24 cellular contexts compared by ENCODE assay signal in the genomic region with DNA sequence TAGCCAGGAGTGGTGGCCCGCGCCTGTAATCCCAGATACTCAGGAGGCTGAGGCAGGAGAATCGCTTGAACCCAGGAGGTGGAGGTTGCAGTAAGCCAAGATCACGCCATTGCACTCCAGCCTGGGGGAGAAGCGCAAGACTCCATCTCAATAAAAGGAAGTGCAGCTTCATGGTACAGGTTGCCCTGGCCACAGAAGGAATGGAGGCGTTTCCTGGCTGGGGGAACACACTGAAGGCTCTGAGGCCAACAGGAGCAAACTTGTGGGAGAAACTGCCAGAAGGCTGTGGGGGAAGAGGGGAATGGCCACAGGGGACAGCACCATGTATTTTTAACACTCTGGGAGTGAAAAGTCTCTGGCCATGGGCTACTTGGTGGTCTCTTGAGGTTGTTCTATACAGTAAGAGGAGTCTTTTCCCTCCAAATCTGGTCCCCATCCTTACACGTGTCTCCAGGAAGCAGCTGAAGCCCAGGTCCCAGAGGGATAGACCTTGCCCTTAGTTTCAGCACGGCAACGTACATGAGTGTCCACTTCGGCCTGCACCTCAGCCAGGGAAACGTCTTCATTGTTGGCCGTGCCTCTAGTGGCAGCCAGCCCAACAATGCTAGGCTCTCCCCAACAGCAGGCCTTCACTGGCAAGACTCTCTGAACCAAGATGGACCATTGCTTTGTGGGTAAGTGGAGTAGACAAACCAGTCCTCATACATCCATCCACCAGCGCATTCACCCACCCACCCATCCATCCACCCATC. TPM values are rescaled to one million over a fixed set of nuclear protein-coding genes. Genes with fewer than 3 reads are reported as not detected.
"Had no signal": no experiment of that assay in that cellular context is flagged by ENCODE, and none has a peak within 500 bp of the region (broad histone marks: within the 10 kb centered on the region; RNA-seq: fewer than 3 reads in every experiment).

No MANE protein-coding gene starts in this region.

- H3K4me1 ChIP-seq: lower lobe of right lung, sigmoid colon, thyroid gland had no signal

- H3K9me3 ChIP-seq: lower lobe of right lung, sigmoid colon, thyroid gland had no signal

- H3K27me3 ChIP-seq: brain microvascular endothelial cell, dorsolateral prefrontal cortex, hepatocyte, sigmoid colon, thyroid gland had no signal

- FAIRE-seq: colon had no signal

- H2AFZ ChIP-seq: hepatocyte had no signal

- H3K27ac ChIP-seq: brain microvascular endothelial cell, dorsolateral prefrontal cortex, epithelial cell of prostate, hepatocyte, lower lobe of right lung, sigmoid colon, thyroid gland had no signal

- H3K27me3 Mint-ChIP-seq: activated T-helper 17 cell treated with anti-CD3 and anti-CD28 coated beads, Interleukin-2, amount 50 U/mL, for 72 hours; naive thymus-derived CD8-positive, alpha-beta T cell had no signal

- H3K4me2 ChIP-seq: hepatocyte had no signal

- H3K79me2 ChIP-seq: hepatocyte had no signal

- H3K9me3 Mint-ChIP-seq: activated T-helper 17 cell treated with anti-CD3 and anti-CD28 coated beads, Interleukin-2, amount 50 U/mL, for 72 hours; naive thymus-derived CD8-positive, alpha-beta T cell had no signal

- DNase-seq: activated CD8-positive, alpha-beta memory T cell treated with anti-CD3 and anti-CD28 coated beads for 24 hours; activated naive CD4-positive, alpha-beta T cell treated with Interleukin-2 at 50 U/mL for 16 hours; aorta; brain microvascular endothelial cell; central memory CD4-positive, alpha-beta T cell; dorsolateral prefrontal cortex; foreskin fibroblast; islet precursor cell; lower lobe of right lung; sigmoid colon; stimulated activated CD4-positive, alpha-beta T cell treated with anti-CD3 and anti-CD28 coated beads, Interleukin-4, amount 100 ng/mL, for 4 hours; stimulated activated naive CD4-positive, alpha-beta T cell treated with Interleukin-2 at 50 U/mL for 16 hours; T-helper 1 cell; T-helper 9 cell; thyroid gland had no signal

- H3K4me3 Mint-ChIP-seq: activated T-helper 17 cell treated with anti-CD3 and anti-CD28 coated beads, Interleukin-2, amount 50 U/mL, for 72 hours; naive thymus-derived CD8-positive, alpha-beta T cell had no signal

- H3K27ac Mint-ChIP-seq: activated T-helper 17 cell treated with anti-CD3 and anti-CD28 coated beads, Interleukin-2, amount 50 U/mL, for 72 hours had no signal

- H3K4me3 ChIP-seq: dorsolateral prefrontal cortex, hepatocyte, lower lobe of right lung, sigmoid colon, thyroid gland had no signal

- H3K4me1 Mint-ChIP-seq: activated T-helper 17 cell treated with anti-CD3 and anti-CD28 coated beads, Interleukin-2, amount 50 U/mL, for 72 hours had no signal

- ATAC-seq: activated CD4-positive, CD25-positive, alpha-beta regulatory T cell treated with anti-CD3 and anti-CD28 coated beads, Interleukin-2, amount 50 U/mL, for 24 hours; activated T-helper 17 cell treated with anti-CD3 and anti-CD28 coated beads, Interleukin-2, amount 50 U/mL, for 72 hours; lower lobe of right lung; naive thymus-derived CD8-positive, alpha-beta T cell had no signal

RNA-seq across cellular contexts. Expression of gene CATSPERD, which starts 47.6 kb away (rescaled TPM):
- total RNA-seq: activated T-helper 17 cell treated with anti-CD3 and anti-CD28 coated beads, Interleukin-2, amount 50 U/mL, for 72 hours; aorta; dorsolateral prefrontal cortex; hepatocyte; mesenteric fat pad; naive thymus-derived CD8-positive, alpha-beta T cell; sigmoid colon; subcutaneous adipose tissue; thyroid gland; urinary bladder had no signal
- polyA plus RNA-seq: aorta; hepatocyte; naive thymus-derived CD8-positive, alpha-beta T cell; sigmoid colon; urinary bladder had no signal
